In the genomic region with DNA sequence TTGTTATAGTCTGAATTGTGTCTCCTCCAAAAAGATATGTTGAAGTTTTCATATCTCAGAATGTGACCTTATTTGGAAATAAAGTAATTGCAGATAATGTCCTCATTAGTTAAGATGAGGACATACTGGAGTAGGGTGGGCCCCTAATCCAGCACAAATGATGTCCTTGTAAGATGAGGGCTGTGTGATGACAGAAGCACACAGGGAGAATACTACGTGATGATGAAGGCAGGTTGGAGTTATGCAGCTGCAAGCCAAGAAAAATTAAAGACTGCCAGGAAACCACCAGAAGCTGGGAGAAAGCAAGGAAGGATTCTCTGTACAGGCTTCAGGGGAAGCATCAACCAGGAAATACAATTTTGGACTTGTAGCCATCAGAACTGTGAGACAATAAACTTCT, we compare ENCODE assay signal across 1 cellular context.
TF ChIP-seq lines count a peak whose summit lies in the region.

No MANE protein-coding gene starts in this region.

TF ChIP-seq in IMR-90, 13 proteins besides CTCF, POLR2A, EP300 and RAD21 (continued from another document):
- no peak for TF ChIP-seq MXI1 (IDR thresholded peaks at IDR 0.05; ENCODE audit: borderline replicate concordance, low read depth, low read length)
- TF ChIP-seq NFE2L2 (IDR thresholded peaks at IDR 0.05; ENCODE audit: low read depth, low read length), result no peak
